ENCODE assay signal across 1 cellular context in the genomic region with DNA sequence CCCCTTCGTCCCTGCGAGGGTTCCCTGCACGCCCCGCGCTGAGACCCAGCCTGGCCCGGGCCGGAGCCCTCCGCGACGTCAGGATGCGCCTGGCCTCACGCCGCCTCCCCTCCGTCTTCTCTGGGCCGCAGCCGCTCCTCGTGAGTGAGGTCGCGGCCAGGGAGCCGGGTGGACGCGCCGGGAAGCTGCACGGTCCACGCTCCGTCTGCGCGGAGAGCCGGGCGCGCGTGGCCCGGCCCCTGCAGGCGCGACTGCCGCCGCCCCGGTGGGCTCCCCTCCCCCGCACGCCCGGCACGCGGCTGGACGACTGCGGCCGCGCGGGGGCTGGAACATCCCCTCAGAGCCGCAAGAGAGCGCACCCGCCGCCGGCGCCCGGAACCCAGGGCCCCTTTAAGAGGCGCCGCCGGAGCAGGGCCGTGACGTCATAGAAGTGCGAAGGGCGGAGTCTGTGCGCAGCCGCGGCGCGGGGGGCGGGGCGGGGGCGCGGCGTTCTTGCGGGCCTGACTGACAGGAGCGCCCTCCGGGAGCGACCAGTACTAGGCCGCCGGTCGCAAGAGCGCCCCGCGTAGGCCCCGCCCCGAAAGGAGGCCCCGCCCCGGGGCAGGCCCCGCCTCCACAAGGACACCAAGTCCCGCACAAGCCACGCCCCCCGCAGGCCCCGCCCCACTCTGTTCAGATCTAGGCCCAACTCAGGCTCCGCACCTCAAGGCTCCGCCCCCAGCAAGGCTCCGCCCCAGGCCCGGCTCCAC.
TF ChIP-seq lines count a peak whose summit lies in the region.

No MANE protein-coding gene starts in this region.

TF ChIP-seq in GM12878, 131 proteins besides CTCF, POLR2A, EP300 and RAD21 (continued from another document and continues in another):
- peak; percentile 86 for TF ChIP-seq NKRF (conservative IDR thresholded peaks at IDR 0.05)
- no peak for TF ChIP-seq RCOR1 (conservative IDR thresholded peaks at IDR 0.05; ENCODE audit: low read depth, low read length)
- TF ChIP-seq NFYA (IDR thresholded peaks at IDR 0.05; ENCODE audit: borderline replicate concordance, low read depth, low read length) = no peak
- TF ChIP-seq ATF2 (IDR thresholded peaks at IDR 0.05; ENCODE audit: low read length) = no peak
- 0 out of 2 replicates have a peak, but pooled peaks have one; percentile 35 for TF ChIP-seq HDGF (IDR thresholded peaks at IDR 0.05)
- TF ChIP-seq CBFB (IDR thresholded peaks at IDR 0.05; ENCODE audit: low read depth) = no peak
- TF ChIP-seq SRF (IDR thresholded peaks at IDR 0.05; ENCODE audit: low read depth in 2 of 2, low read length in 2 of 2) = peak; percentile 27 to 65; a peak in 2 of 4 replicates
- TF ChIP-seq, protein P1, sequence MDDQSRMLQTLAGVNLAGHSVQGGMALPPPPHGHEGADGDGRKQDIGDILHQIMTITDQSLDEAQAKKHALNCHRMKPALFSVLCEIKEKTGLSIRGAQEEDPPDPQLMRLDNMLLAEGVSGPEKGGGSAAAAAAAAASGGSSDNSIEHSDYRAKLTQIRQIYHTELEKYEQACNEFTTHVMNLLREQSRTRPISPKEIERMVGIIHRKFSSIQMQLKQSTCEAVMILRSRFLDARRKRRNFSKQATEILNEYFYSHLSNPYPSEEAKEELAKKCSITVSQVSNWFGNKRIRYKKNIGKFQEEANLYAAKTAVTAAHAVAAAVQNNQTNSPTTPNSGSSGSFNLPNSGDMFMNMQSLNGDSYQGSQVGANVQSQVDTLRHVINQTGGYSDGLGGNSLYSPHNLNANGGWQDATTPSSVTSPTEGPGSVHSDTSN (IDR thresholded peaks at IDR 0.05; ENCODE audit: insufficient replicate concordance, low read depth, low read length) = peak; percentile 91
- TF ChIP-seq ZNF384 (IDR thresholded peaks at IDR 0.05; ENCODE audit: borderline replicate concordance, low read depth, low read length) = no peak
- no peak for TF ChIP-seq PML (IDR thresholded peaks at IDR 0.05; ENCODE audit: low read length)
- TF ChIP-seq POLR2AphosphoS5 (IDR thresholded peaks at IDR 0.05; ENCODE audit: low read length) = no peak
- peak; percentile 95 for TF ChIP-seq DPF2 (IDR thresholded peaks at IDR 0.05)
- TF ChIP-seq SMAD5 (IDR thresholded peaks at IDR 0.05; ENCODE audit: low read depth) = no peak
- TF ChIP-seq BACH1 (IDR thresholded peaks at IDR 0.05; ENCODE audit: borderline replicate concordance) = peak; percentile 88; the same call in 1 of the 2 replicates
- TF ChIP-seq, protein P2, sequence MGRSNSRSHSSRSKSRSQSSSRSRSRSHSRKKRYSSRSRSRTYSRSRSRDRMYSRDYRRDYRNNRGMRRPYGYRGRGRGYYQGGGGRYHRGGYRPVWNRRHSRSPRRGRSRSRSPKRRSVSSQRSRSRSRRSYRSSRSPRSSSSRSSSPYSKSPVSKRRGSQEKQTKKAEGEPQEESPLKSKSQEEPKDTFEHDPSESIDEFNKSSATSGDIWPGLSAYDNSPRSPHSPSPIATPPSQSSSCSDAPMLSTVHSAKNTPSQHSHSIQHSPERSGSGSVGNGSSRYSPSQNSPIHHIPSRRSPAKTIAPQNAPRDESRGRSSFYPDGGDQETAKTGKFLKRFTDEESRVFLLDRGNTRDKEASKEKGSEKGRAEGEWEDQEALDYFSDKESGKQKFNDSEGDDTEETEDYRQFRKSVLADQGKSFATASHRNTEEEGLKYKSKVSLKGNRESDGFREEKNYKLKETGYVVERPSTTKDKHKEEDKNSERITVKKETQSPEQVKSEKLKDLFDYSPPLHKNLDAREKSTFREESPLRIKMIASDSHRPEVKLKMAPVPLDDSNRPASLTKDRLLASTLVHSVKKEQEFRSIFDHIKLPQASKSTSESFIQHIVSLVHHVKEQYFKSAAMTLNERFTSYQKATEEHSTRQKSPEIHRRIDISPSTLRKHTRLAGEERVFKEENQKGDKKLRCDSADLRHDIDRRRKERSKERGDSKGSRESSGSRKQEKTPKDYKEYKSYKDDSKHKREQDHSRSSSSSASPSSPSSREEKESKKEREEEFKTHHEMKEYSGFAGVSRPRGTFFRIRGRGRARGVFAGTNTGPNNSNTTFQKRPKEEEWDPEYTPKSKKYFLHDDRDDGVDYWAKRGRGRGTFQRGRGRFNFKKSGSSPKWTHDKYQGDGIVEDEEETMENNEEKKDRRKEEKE (IDR thresholded peaks at IDR 0.05) = 0 out of 2 replicates have a peak, but pooled peaks have one; percentile 22
- TF ChIP-seq, protein P3, sequence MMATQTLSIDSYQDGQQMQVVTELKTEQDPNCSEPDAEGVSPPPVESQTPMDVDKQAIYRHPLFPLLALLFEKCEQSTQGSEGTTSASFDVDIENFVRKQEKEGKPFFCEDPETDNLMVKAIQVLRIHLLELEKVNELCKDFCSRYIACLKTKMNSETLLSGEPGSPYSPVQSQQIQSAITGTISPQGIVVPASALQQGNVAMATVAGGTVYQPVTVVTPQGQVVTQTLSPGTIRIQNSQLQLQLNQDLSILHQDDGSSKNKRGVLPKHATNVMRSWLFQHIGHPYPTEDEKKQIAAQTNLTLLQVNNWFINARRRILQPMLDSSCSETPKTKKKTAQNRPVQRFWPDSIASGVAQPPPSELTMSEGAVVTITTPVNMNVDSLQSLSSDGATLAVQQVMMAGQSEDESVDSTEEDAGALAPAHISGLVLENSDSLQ (IDR thresholded peaks at IDR 0.05) = peak; percentile 96
- TF ChIP-seq TBL1XR1 (IDR thresholded peaks at IDR 0.05; ENCODE audit: low read depth, low read length) = no peak
- no peak; the same call in 1 of the 2 replicates for TF ChIP-seq RFX5 (IDR thresholded peaks at IDR 0.05; ENCODE audit: low read depth, low read length)
- peak; percentile 77; the same call in 1 of the 2 replicates for TF ChIP-seq ZNF207 (IDR thresholded peaks at IDR 0.05; ENCODE audit: borderline replicate concordance)
- TF ChIP-seq KLF5 (IDR thresholded peaks at IDR 0.05; ENCODE audit: partially characterized antibody) = peak; percentile 59
- TF ChIP-seq MTA2 (IDR thresholded peaks at IDR 0.05; ENCODE audit: low read depth) = no peak
- no peak for TF ChIP-seq MLLT1 (IDR thresholded peaks at IDR 0.05)
- no peak for TF ChIP-seq TCF7 (IDR thresholded peaks at IDR 0.05; ENCODE audit: borderline replicate concordance)
- TF ChIP-seq RELB (IDR thresholded peaks at IDR 0.05; ENCODE audit: low read depth) = no peak
- no peak for TF ChIP-seq BCL11A (IDR thresholded peaks at IDR 0.05; ENCODE audit: low read depth, low read length)
- peak; percentile 82 for TF ChIP-seq RELA (IDR thresholded peaks at IDR 0.05; ENCODE audit: borderline replicate concordance, partially characterized antibody)
- no peak for TF ChIP-seq FOXM1 (IDR thresholded peaks at IDR 0.05; ENCODE audit: low read depth, low read length)
- TF ChIP-seq SP1 (IDR thresholded peaks at IDR 0.05; ENCODE audit: low read depth, low read length) = peak; percentile 82
- TF ChIP-seq MEF2B (IDR thresholded peaks at IDR 0.05; ENCODE audit: partially characterized antibody, poor library complexity, severe bottlenecking) = no peak
- 0 out of 2 replicates have a peak, but pooled peaks have one; percentile 3 for TF ChIP-seq TCF3 (IDR thresholded peaks at IDR 0.05; ENCODE audit: borderline replicate concordance, insufficient read depth, low read depth, low read length)
- TF ChIP-seq STAT3 (IDR thresholded peaks at IDR 0.05; ENCODE audit: low read depth, low read length) = no peak
- TF ChIP-seq, protein P4, sequence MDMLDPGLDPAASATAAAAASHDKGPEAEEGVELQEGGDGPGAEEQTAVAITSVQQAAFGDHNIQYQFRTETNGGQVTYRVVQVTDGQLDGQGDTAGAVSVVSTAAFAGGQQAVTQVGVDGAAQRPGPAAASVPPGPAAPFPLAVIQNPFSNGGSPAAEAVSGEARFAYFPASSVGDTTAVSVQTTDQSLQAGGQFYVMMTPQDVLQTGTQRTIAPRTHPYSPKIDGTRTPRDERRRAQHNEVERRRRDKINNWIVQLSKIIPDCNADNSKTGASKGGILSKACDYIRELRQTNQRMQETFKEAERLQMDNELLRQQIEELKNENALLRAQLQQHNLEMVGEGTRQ (IDR thresholded peaks at IDR 0.05; ENCODE audit: borderline replicate concordance, low read depth, low read length) = no peak
- TF ChIP-seq PAX5 (IDR thresholded peaks at IDR 0.05; ENCODE audit: borderline replicate concordance, low read depth, low read length) = no peak
- TF ChIP-seq HDAC2 (IDR thresholded peaks at IDR 0.05) = no peak
- no peak for TF ChIP-seq SIX5 (IDR thresholded peaks at IDR 0.05; ENCODE audit: low read depth, low read length, severe bottlenecking)
- no peak for TF ChIP-seq E2F4 (IDR thresholded peaks at IDR 0.05; ENCODE audit: low read depth, low read length)
- TF ChIP-seq GABPA (IDR thresholded peaks at IDR 0.05; ENCODE audit: low read depth) = no peak
- 0 out of 2 replicates have a peak, but pooled peaks have one; percentile 19 for TF ChIP-seq ZNF24 (IDR thresholded peaks at IDR 0.05)
- no peak for TF ChIP-seq ZZZ3 (IDR thresholded peaks at IDR 0.05; ENCODE audit: control insufficient read depth, insufficient read length, low read depth)
- TF ChIP-seq, protein P5, sequence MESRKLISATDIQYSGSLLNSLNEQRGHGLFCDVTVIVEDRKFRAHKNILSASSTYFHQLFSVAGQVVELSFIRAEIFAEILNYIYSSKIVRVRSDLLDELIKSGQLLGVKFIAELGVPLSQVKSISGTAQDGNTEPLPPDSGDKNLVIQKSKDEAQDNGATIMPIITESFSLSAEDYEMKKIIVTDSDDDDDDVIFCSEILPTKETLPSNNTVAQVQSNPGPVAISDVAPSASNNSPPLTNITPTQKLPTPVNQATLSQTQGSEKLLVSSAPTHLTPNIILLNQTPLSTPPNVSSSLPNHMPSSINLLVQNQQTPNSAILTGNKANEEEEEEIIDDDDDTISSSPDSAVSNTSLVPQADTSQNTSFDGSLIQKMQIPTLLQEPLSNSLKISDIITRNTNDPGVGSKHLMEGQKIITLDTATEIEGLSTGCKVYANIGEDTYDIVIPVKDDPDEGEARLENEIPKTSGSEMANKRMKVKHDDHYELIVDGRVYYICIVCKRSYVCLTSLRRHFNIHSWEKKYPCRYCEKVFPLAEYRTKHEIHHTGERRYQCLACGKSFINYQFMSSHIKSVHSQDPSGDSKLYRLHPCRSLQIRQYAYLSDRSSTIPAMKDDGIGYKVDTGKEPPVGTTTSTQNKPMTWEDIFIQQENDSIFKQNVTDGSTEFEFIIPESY (IDR thresholded peaks at IDR 0.05) = no peak
- TF ChIP-seq STAT1 (conservative IDR thresholded peaks at IDR 0.05) = peak; percentile 89
- TF ChIP-seq SMAD1 (IDR thresholded peaks at IDR 0.05; ENCODE audit: low read depth, partially characterized antibody) = no peak
- no peak for TF ChIP-seq JUNB (IDR thresholded peaks at IDR 0.05)
